Comparison of ENCODE assay signal across 9 cellular contexts in the genomic region with DNA sequence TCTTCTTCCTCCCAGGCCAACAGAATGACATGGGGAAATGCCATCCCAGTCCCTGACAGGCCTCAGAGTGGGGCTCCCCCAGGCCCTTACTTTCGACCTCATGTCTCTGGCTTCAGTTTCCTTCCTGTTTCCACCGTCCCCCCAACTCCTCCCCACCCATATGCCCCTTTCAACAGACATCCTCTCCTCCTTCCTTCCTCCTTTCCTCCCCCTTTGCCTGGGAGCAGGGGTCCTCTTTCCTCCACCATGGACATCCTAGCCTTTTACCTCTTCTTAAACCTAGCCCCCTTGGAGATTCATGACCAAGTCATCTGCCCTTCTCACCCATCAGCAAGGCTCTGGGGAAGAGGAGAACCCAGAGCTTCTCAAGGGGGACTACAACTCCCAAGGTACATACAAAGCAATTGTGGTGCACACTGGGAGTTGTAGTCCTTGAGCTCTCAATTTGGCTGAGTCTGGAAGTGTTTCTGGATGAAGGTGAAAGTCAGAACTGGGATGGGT. TPM values are rescaled to one million over a fixed set of nuclear protein-coding genes. Genes with fewer than 3 reads are reported as not detected.
DNase-seq lines count a peak whose midpoint lies in the region; ATAC-seq, FAIRE-seq and TF ChIP-seq lines count a peak whose summit lies in the region.
"Had no signal": no experiment of that assay in that cellular context is flagged by ENCODE, and none has a peak within 500 bp of the region (broad histone marks: within the 10 kb centered on the region; RNA-seq: fewer than 3 reads in every experiment).

No MANE protein-coding gene starts in this region.

- peaks cover 36% of the 10 kb centered on the region for H3K36me3 Mint-ChIP-seq in activated naive CD4-positive, alpha-beta T cell treated with anti-CD3 and anti-CD28 coated beads for 36 hours (ENCODE audit: low read depth)

- peak; percentile 74 for ATAC-seq in DND-41 (ENCODE audit: insufficient read depth, low read depth)

- peak overlapping the region; percentile 100 for H3K27ac Mint-ChIP-seq in activated naive CD4-positive, alpha-beta T cell treated with anti-CD3 and anti-CD28 coated beads for 36 hours

- intact Hi-C loops in activated naive CD4-positive, alpha-beta T cell treated with anti-CD3 and anti-CD28 coated beads for 36 hours (cut with micrococcal nuclease) = loop anchor here (10.0 kb wide), 2 partner anchors 682 to 1042 kb away; a partner anchor contains a TSS

- no peaks in the 10 kb centered on the region for H3K9me3 ChIP-seq in DND-41 (ENCODE audit: insufficient read depth, low read length, severe bottlenecking)
- no peaks in the 10 kb centered on the region for H3K9me3 ChIP-seq in keratinocyte (ENCODE audit: control insufficient read depth, low read depth, low read length)

- H3K9ac ChIP-seq in DND-41 (ENCODE audit: low read depth, low read length) (no peak overlapping the region), keratinocyte (ENCODE audit: control insufficient read depth, extremely low read depth, insufficient read depth, low read length) (no peak overlapping the region)

- no peak overlapping the region for H3K4me2 ChIP-seq in DND-41 (ENCODE audit: insufficient read depth, low read length)
- H3K4me2 ChIP-seq in keratinocyte (ENCODE audit: control insufficient read depth, extremely low read depth, insufficient read depth, low read depth, low read length) = peak overlapping the region; percentile 27

- no peak overlapping the region for H3K27ac ChIP-seq in DND-41 (ENCODE audit: low read length)
- peak overlapping the region; percentile 71 for H3K27ac ChIP-seq in keratinocyte (ENCODE audit: control insufficient read depth, insufficient read depth, low read length)
- peak overlapping the region; percentile 97 for H3K27ac ChIP-seq in temporal lobe (ENCODE audit: low read depth, low read length)
- H3K27ac ChIP-seq: cardiac muscle cell had no signal

- DNase-seq in DND-41 (peak; percentile 35), NCI-H1694 treated with DMSO at 0.1 percent for 48 hours (lab: John Stamatoyannopoulos, UW) (peak; percentile 48), keratinocyte (ENCODE audit: low read depth, low spot score) (no peak), NCI-H774 (lab: John Stamatoyannopoulos, UW) (no peak), DMS153 treated with DMSO at 0.1 percent for 48 hours (lab: John Stamatoyannopoulos, UW; ENCODE audit: unreplicated experiment) (no peak), NCI-H2081 (lab: John Stamatoyannopoulos, UW) (no peak)
- peak; percentile 75 for DNase-seq in activated naive CD4-positive, alpha-beta T cell treated with anti-CD3 and anti-CD28 coated beads for 36 hours

- H3K27me3 ChIP-seq in DND-41 (ENCODE audit: insufficient read depth, low read length, poor library complexity) (peaks cover 14% of the 10 kb centered on the region), keratinocyte (ENCODE audit: control insufficient read depth, extremely low read depth, insufficient read depth, low read length) (no peaks in the 10 kb centered on the region)
- H3K27me3 ChIP-seq: cardiac muscle cell had no signal

- H3K79me2 ChIP-seq in DND-41 (ENCODE audit: insufficient read depth, low read length) (no peaks in the 10 kb centered on the region), keratinocyte (ENCODE audit: control insufficient read depth, insufficient read depth, low read length) (peaks cover 78% of the 10 kb centered on the region)

- no peaks in the 10 kb centered on the region for H3K9me1 ChIP-seq in keratinocyte (ENCODE audit: control insufficient read depth, extremely low read depth, insufficient read depth, low read length)

- no peaks in the 10 kb centered on the region for H3K27me3 Mint-ChIP-seq in activated naive CD4-positive, alpha-beta T cell treated with anti-CD3 and anti-CD28 coated beads for 36 hours (ENCODE audit: low read depth)

- peak overlapping the region; percentile 76 for H3K4me3 Mint-ChIP-seq in activated naive CD4-positive, alpha-beta T cell treated with anti-CD3 and anti-CD28 coated beads for 36 hours

- H3K9me3 Mint-ChIP-seq in activated naive CD4-positive, alpha-beta T cell treated with anti-CD3 and anti-CD28 coated beads for 36 hours = no peaks in the 10 kb centered on the region

- CTCF ChIA-PET in activated naive CD4-positive, alpha-beta T cell treated with anti-CD3 and anti-CD28 coated beads for 36 hours (lab: Charles Lee) = interaction anchor here (0.6 to 2.8 kb wide), 3 partner anchors 9 to 11 kb away, joined by 3 to 21 read pairs (median 17); no protein-coding TSS in a partner anchor

- peak; percentile 9 for FAIRE-seq in keratinocyte (lab: Jason Lieb, UNC)

- TF ChIP-seq CTCF in DND-41 (IDR thresholded peaks at IDR 0.05; ENCODE audit: borderline replicate concordance, extremely low read depth, low read length, poor library complexity, severe bottlenecking) (no peak), keratinocyte (optimal IDR thresholded peaks at IDR 0.05 in 1 of 3, IDR thresholded peaks at IDR 0.05 in 1 of 3, conservative IDR thresholded peaks at IDR 0.05 in 1 of 3; ENCODE audit: extremely low read depth in 1 of 3, insufficient read depth in 2 of 3, low read length in 3 of 3) (no peak)

- H3K4me3 ChIP-seq in DND-41 (ENCODE audit: low read depth in 1 of 2, low read length in 2 of 2) (no peak overlapping the region), keratinocyte (ENCODE audit: control insufficient read depth in 2 of 3, extremely low read depth in 1 of 3, insufficient read depth in 2 of 3, low read depth in 1 of 3, low read length in 3 of 3) (no peak overlapping the region)
- H3K4me3 ChIP-seq: cardiac muscle cell had no signal

- H3K4me1 ChIP-seq in DND-41 (ENCODE audit: insufficient read depth, low read length) (peaks cover 12% of the 10 kb centered on the region; the same call in 1 of the 2 replicates), keratinocyte (ENCODE audit: control insufficient read depth, extremely low read depth, insufficient read depth, low read length) (peaks cover 70% of the 10 kb centered on the region)

- no peak overlapping the region for H2AFZ ChIP-seq in DND-41 (ENCODE audit: low read depth, low read length)
- H2AFZ ChIP-seq in keratinocyte (ENCODE audit: control insufficient read depth, low read length) = no peak overlapping the region

- H4K20me1 ChIP-seq in DND-41 (ENCODE audit: insufficient read depth, low read length) (peaks cover 58% of the 10 kb centered on the region), keratinocyte (ENCODE audit: control insufficient read depth, extremely low read depth, insufficient read depth, low read length) (no peaks in the 10 kb centered on the region)

- no peaks in the 10 kb centered on the region for H3K36me3 ChIP-seq in DND-41 (ENCODE audit: insufficient read depth, low read length)
- H3K36me3 ChIP-seq in keratinocyte (ENCODE audit: control insufficient read depth in 2 of 2, extremely low read depth in 1 of 2, insufficient read depth in 2 of 2, low read length in 2 of 2) = peaks cover 1 to 25% of the 10 kb centered on the region in 2 experiments
- H3K36me3 ChIP-seq: cardiac muscle cell had no signal

- dilution Hi-C loops in keratinocyte (cut with MboI; ENCODE audit: extremely low pct_ligation_motif_present, low sequenced_read_pairs) = no loop called here

- peaks cover 55% of the 10 kb centered on the region for H3K4me1 Mint-ChIP-seq in activated naive CD4-positive, alpha-beta T cell treated with anti-CD3 and anti-CD28 coated beads for 36 hours (ENCODE audit: low read depth)

RNA-seq across cellular contexts. Expression of a gene that starts 4.0 kb away (rescaled TPM):
- 100 to 1,000 TPM in 1 of 2 experiments, 10 to 100 TPM in 1; 90.6 to 101 TPM for total RNA-seq in activated naive CD4-positive, alpha-beta T cell treated with anti-CD3 and anti-CD28 coated beads for 36 hours
- 15.3 to 51.8 TPM (median 20.9 TPM) in 3 replicates for polyA plus RNA-seq in keratinocyte
- 13.9 TPM for polyA plus RNA-seq in keratinocyte (2011; ENCODE audit: low read depth)
- 15.2 and 26.3 TPM in 2 replicates for polyA plus RNA-seq in keratinocyte (2011; cell fraction: cytosol; rRNA removed)
- polyA plus RNA-seq in keratinocyte (2011; cell fraction: nucleus; rRNA removed) = 54.4 and 57.6 TPM in 2 replicates
- polyA plus RNA-seq in keratinocyte (2012; ENCODE audit: low replicate concordance) = 21.0 and 51.7 TPM in 2 replicates
- 21.3 to 40.8 TPM (median 37.0 TPM) in 3 replicates for polyA minus RNA-seq in keratinocyte
- 72.1 TPM for polyA minus RNA-seq in keratinocyte (2011; cell fraction: cytosol; rRNA and poly(A)+ RNA removed)
- 40.6 and 48.0 TPM in 2 replicates for polyA minus RNA-seq in keratinocyte (2011; cell fraction: nucleus; rRNA and poly(A)+ RNA removed)
- 1.5 TPM for total RNA-seq in temporal lobe

RNA-seq across cellular contexts. Expression of a gene that starts 13.3 kb away (rescaled TPM):
- under 1 TPM; 0.36 to 0.99 TPM for total RNA-seq in activated naive CD4-positive, alpha-beta T cell treated with anti-CD3 and anti-CD28 coated beads for 36 hours
- polyA plus RNA-seq in keratinocyte = not detected in 3 replicates
- not detected for polyA plus RNA-seq in keratinocyte (2011; ENCODE audit: low read depth)
- not detected in 2 replicates for polyA plus RNA-seq in keratinocyte (2011; cell fraction: cytosol; rRNA removed)
- 0.51 TPM in 1 of 2 replicates, not detected in the other for polyA plus RNA-seq in keratinocyte (2011; cell fraction: nucleus; rRNA removed)
- not detected in 2 replicates for polyA plus RNA-seq in keratinocyte (2012; ENCODE audit: low replicate concordance)
- polyA minus RNA-seq in keratinocyte = 1.2 to 1.5 TPM in 2 of 3 replicates, not detected in the other
- polyA minus RNA-seq in keratinocyte (2011; cell fraction: cytosol; rRNA and poly(A)+ RNA removed) = not detected
- not detected in 2 replicates for polyA minus RNA-seq in keratinocyte (2011; cell fraction: nucleus; rRNA and poly(A)+ RNA removed)
- not detected for total RNA-seq in temporal lobe
- total RNA-seq: cardiac muscle cell had no signal

RNA-seq across cellular contexts. Expression of a gene that starts 23.5 kb away (rescaled TPM):
- total RNA-seq in activated naive CD4-positive, alpha-beta T cell treated with anti-CD3 and anti-CD28 coated beads for 36 hours = 10 to 100 TPM; 27.2 to 30.0 TPM
- polyA plus RNA-seq in keratinocyte = 44.7 to 101 TPM (median 51.4 TPM) in 3 replicates
- 39.1 TPM for polyA plus RNA-seq in keratinocyte (2011; ENCODE audit: low read depth)
- polyA plus RNA-seq in keratinocyte (2011; cell fraction: cytosol; rRNA removed) = 46.5 and 61.9 TPM in 2 replicates
- 99.8 and 124 TPM in 2 replicates for polyA plus RNA-seq in keratinocyte (2011; cell fraction: nucleus; rRNA removed)
- polyA plus RNA-seq in keratinocyte (2012; ENCODE audit: low replicate concordance) = 54.2 and 66.7 TPM in 2 replicates
- 68.7 to 133 TPM (median 68.8 TPM) in 3 replicates for polyA minus RNA-seq in keratinocyte
- 74.1 TPM for polyA minus RNA-seq in keratinocyte (2011; cell fraction: cytosol; rRNA and poly(A)+ RNA removed)
- 39.9 and 40.5 TPM in 2 replicates for polyA minus RNA-seq in keratinocyte (2011; cell fraction: nucleus; rRNA and poly(A)+ RNA removed)
- 9.8 TPM for total RNA-seq in temporal lobe

RNA-seq across cellular contexts. Expression of a gene that starts 26.9 kb away (rescaled TPM):
- 1 to 10 TPM; 1.1 to 1.5 TPM for total RNA-seq in activated naive CD4-positive, alpha-beta T cell treated with anti-CD3 and anti-CD28 coated beads for 36 hours
- polyA plus RNA-seq in keratinocyte = 0.11 to 0.46 TPM (median 0.14 TPM) in 3 replicates
- polyA plus RNA-seq in keratinocyte (2011; ENCODE audit: low read depth) = 0.20 TPM
- 0.06 TPM in 1 of 2 replicates, not detected in the other for polyA plus RNA-seq in keratinocyte (2011; cell fraction: cytosol; rRNA removed)
- 1.0 and 1.1 TPM in 2 replicates for polyA plus RNA-seq in keratinocyte (2011; cell fraction: nucleus; rRNA removed)
- 0.13 and 1.3 TPM in 2 replicates for polyA plus RNA-seq in keratinocyte (2012; ENCODE audit: low replicate concordance)
- 0.16 TPM in 1 of 3 replicates, not detected in the others for polyA minus RNA-seq in keratinocyte
- not detected for polyA minus RNA-seq in keratinocyte (2011; cell fraction: cytosol; rRNA and poly(A)+ RNA removed)
- not detected in 2 replicates for polyA minus RNA-seq in keratinocyte (2011; cell fraction: nucleus; rRNA and poly(A)+ RNA removed)
- total RNA-seq in temporal lobe = not detected

RNA-seq across cellular contexts. Expression of a gene that starts 27.0 kb away (rescaled TPM):
- not detected for total RNA-seq in activated naive CD4-positive, alpha-beta T cell treated with anti-CD3 and anti-CD28 coated beads for 36 hours
- 0.05 TPM in 1 of 3 replicates, not detected in the others for polyA plus RNA-seq in keratinocyte
- not detected for polyA plus RNA-seq in keratinocyte (2011; ENCODE audit: low read depth)
- not detected in 2 replicates for polyA plus RNA-seq in keratinocyte (2011; cell fraction: cytosol; rRNA removed)
- polyA plus RNA-seq in keratinocyte (2011; cell fraction: nucleus; rRNA removed) = 0.11 and 0.27 TPM in 2 replicates
- polyA plus RNA-seq in keratinocyte (2012; ENCODE audit: low replicate concordance) = 0.14 TPM in 1 of 2 replicates, not detected in the other
- polyA minus RNA-seq in keratinocyte = 0.43 TPM in 1 of 3 replicates, not detected in the others
- polyA minus RNA-seq in keratinocyte (2011; cell fraction: cytosol; rRNA and poly(A)+ RNA removed) = not detected
- not detected in 2 replicates for polyA minus RNA-seq in keratinocyte (2011; cell fraction: nucleus; rRNA and poly(A)+ RNA removed)
- 0.25 TPM for total RNA-seq in temporal lobe
- total RNA-seq: cardiac muscle cell had no signal

Comparison
In these comparisons a context has a peak if more than half of its experiments do, and no peak if none do; other contexts are left out.
1. DNase-seq: peak in DND-41 (single experiment), NCI-H1694 treated with DMSO at 0.1 percent for 48 hours (single experiment) and activated naive CD4-positive, alpha-beta T cell treated with anti-CD3 and anti-CD28 coated beads for 36 hours (single experiment); none in keratinocyte (single experiment), NCI-H774 (single experiment), DMS153 treated with DMSO at 0.1 percent for 48 hours (single experiment) and NCI-H2081 (0 of 2).
2. RNA of a gene that starts 4.0 kb away (total RNA-seq): 90.6 to 101 TPM in activated naive CD4-positive, alpha-beta T cell treated with anti-CD3 and anti-CD28 coated beads for 36 hours; 1.5 TPM in temporal lobe (single experiment); every median in the first group is over 10 times any median in the second.